ENCODE assay signal across 6 cellular contexts in the genomic region with DNA sequence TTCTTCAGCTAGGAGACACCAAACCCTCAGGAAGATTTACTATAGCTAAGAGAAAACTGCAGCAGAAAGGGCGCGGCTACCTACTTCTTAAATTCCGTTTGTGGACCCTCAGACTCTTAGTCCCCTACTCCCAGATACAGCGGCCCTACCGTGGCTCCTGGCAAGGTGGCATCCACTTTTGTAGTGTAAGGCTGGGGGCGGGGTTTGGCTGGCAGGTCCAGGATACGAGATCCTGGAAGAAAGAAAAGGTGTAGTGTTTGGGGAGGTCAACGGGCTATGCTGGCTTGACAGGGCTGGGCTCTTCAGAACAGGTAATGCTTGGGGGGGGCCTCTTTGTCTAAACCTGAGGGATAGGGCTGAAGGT. TPM values are rescaled to one million over a fixed set of nuclear protein-coding genes. Genes with fewer than 3 reads are reported as not detected.
A peak's percentile ranks its signal among the peaks of the same experiment; 100 is the strongest.
DNase-seq lines count a peak whose midpoint lies in the region; ATAC-seq and TF ChIP-seq lines count a peak whose summit lies in the region.

No MANE protein-coding gene starts in this region.

- H3K9me3 Mint-ChIP-seq in CD8-positive, alpha-beta T cell = no peaks in the 10 kb centered on the region

- CTCF ChIA-PET in CD8-positive, alpha-beta T cell (lab: Charles Lee) = interaction anchor here (0.6 to 4.1 kb wide), 12 partner anchors 8 to 304 kb away, joined by 3 to 33 read pairs (median 9); partner anchors contain the start of genes CRTC2, DENND4B, GATAD2B and JTB
- CTCF ChIA-PET in OCI-LY7 (lab: Charles Lee; ENCODE audit: unreplicated experiment) = interaction anchor here (2.0 kb wide), 1 partner anchor 22 kb away, joined by 6 read pairs; the partner anchor contains the start of gene DENND4B

- H2AFZ ChIP-seq in OCI-LY7 (ENCODE audit: low read length) = peak overlapping the region; percentile 77; the same call in 1 of the 2 replicates

- TF ChIP-seq CTCF in CD8-positive, alpha-beta T cell (IDR thresholded peaks at IDR 0.05) = no peak
- peak; percentile 7; the same call in 1 of the 2 replicates for TF ChIP-seq CTCF in OCI-LY7 (conservative IDR thresholded peaks at IDR 0.05; ENCODE audit: low read length)

- no peaks in the 10 kb centered on the region for H3K36me3 ChIP-seq in CD8-positive, alpha-beta T cell (ENCODE audit: insufficient read depth, low read length)
- H3K36me3 ChIP-seq in OCI-LY7 (ENCODE audit: insufficient read depth, low read length) (peaks cover 15% of the 10 kb centered on the region), iPS DF 6.9 (ENCODE audit: control insufficient read depth, insufficient read depth, low read length) (no peaks in the 10 kb centered on the region)

- peak overlapping the region; percentile 79 for H3K4me3 ChIP-seq in CD8-positive, alpha-beta T cell (ENCODE audit: low read depth, low read length)
- H3K4me3 ChIP-seq in OCI-LY7 (ENCODE audit: low read depth, low read length, poor library complexity, severe bottlenecking) (peak overlapping the region; percentile 78), iPS DF 6.9 (ENCODE audit: low read length) (peak overlapping the region; percentile 19; the same call in 1 of the 2 replicates)

- peak overlapping the region; percentile 66 for H3K27ac ChIP-seq in CD8-positive, alpha-beta T cell (ENCODE audit: low read depth, low read length)
- peak overlapping the region; percentile 89 for H3K27ac ChIP-seq in OCI-LY7 (ENCODE audit: low read depth, low read length, poor library complexity, severe bottlenecking)
- H3K27ac ChIP-seq in iPS DF 6.9 (ENCODE audit: low read length) = no peak overlapping the region

- POLR2A ChIA-PET in CD8-positive, alpha-beta T cell (lab: Charles Lee) = interaction anchor here (0.7 to 4.6 kb wide), 16 partner anchors 9 to 823 kb away, joined by 3 to 53 read pairs (median 6); partner anchors contain the start of genes CHTOP, CRTC2, DENND4B and GATAD2B
- POLR2A ChIA-PET in OCI-LY7 (lab: Charles Lee) = interaction anchor here (0.7 to 4.7 kb wide), 6 partner anchors 9 to 46 kb away, joined by 3 to 54 read pairs (median 12); partner anchors contain the start of genes DENND4B, GATAD2B, JTB and RPS27

- peaks cover 35% of the 10 kb centered on the region for H3K4me1 ChIP-seq in CD8-positive, alpha-beta T cell (ENCODE audit: insufficient read depth, low read length)
- H3K4me1 ChIP-seq in OCI-LY7 (ENCODE audit: insufficient read depth, low read length, poor library complexity, severe bottlenecking) (peaks cover 40% of the 10 kb centered on the region), iPS DF 6.9 (ENCODE audit: control insufficient read depth, insufficient read depth, low read length) (no peaks in the 10 kb centered on the region)

- peaks cover 45% of the 10 kb centered on the region for H3K4me1 Mint-ChIP-seq in CD8-positive, alpha-beta T cell (ENCODE audit: low read depth)

- peak overlapping the region; percentile 95 for H3K27ac Mint-ChIP-seq in CD8-positive, alpha-beta T cell

- H4K20me1 ChIP-seq in OCI-LY7 (ENCODE audit: insufficient read depth, low read length) = no peaks in the 10 kb centered on the region

- no peaks in the 10 kb centered on the region for H3K9me3 ChIP-seq in CD8-positive, alpha-beta T cell (ENCODE audit: low read length)
- H3K9me3 ChIP-seq in OCI-LY7 (ENCODE audit: low read length) = no peaks in the 10 kb centered on the region
- H3K9me3 ChIP-seq in iPS DF 6.9 (ENCODE audit: control insufficient read depth, insufficient read depth, low read length) = no peaks in the 10 kb centered on the region

- H3K27me3 Mint-ChIP-seq in CD8-positive, alpha-beta T cell (ENCODE audit: low read depth) = no peaks in the 10 kb centered on the region

- H3K4me3 Mint-ChIP-seq in CD8-positive, alpha-beta T cell = peak overlapping the region; percentile 86

- intact Hi-C loops in CD8-positive, alpha-beta T cell (cut with DNase I, micrococcal nuclease) = loop anchor here (1.0 kb wide), 4 partner anchors 9 to 45 kb away; partner anchors contain the start of genes CRTC2 (in 2 of the 2), JTB (in 2 of the 2) and RPS27 (in 2 of the 2)
- intact Hi-C loops in OCI-LY7 (cut with micrococcal nuclease; ENCODE audit: unreplicated experiment) = loop anchor here (1.0 kb wide), 2 partner anchors 9 to 45 kb away; partner anchors contain the start of gene JTB

- H3K36me3 Mint-ChIP-seq in CD8-positive, alpha-beta T cell = peaks cover 6% of the 10 kb centered on the region

- BruUV-seq in OCI-LY7 (replicated peaks; lab: Mats Ljungman, UMichigan) = TSS peak; percentile 63

- no peak for DNase-seq in CD8-positive, alpha-beta T cell
- DNase-seq in OCI-LY7 (ENCODE audit: low spot score) = no peak
- no peak for DNase-seq in iPS DF 6.9 (ENCODE audit: low read depth, low spot score)

- no CpG with 5 or more reads among the region's 8 CpGs for WGBS in iPS DF 6.9 (ENCODE audit: insufficient coverage, insufficient read length)

- peaks cover 37% of the 10 kb centered on the region for H3K79me2 ChIP-seq in OCI-LY7 (ENCODE audit: insufficient read depth, low read depth, low read length)

- H3K9me2 ChIP-seq in OCI-LY7 (ENCODE audit: insufficient read depth, low read length) = no peaks in the 10 kb centered on the region

- no peaks in the 10 kb centered on the region for H3K27me3 ChIP-seq in CD8-positive, alpha-beta T cell (ENCODE audit: insufficient read depth, low read length)
- H3K27me3 ChIP-seq in iPS DF 6.9 (ENCODE audit: control insufficient read depth, insufficient read depth, low read length) = no peaks in the 10 kb centered on the region

- peak overlapping the region; percentile 100 for H3K4me2 ChIP-seq in OCI-LY7 (ENCODE audit: low read length)

- no peak for ATAC-seq in CD8-positive, alpha-beta T cell
- ATAC-seq in HG03196 (IDR thresholded peaks at IDR 0.05; ENCODE audit: unreplicated experiment) (no peak), GM18502 (IDR thresholded peaks at IDR 0.05; ENCODE audit: poor library complexity, unreplicated experiment) (no peak), GM19395 (IDR thresholded peaks at IDR 0.05; ENCODE audit: unreplicated experiment) (no peak)

RNA-seq across cellular contexts. Expression of gene CREB3L4, which starts 0.3 kb away (rescaled TPM):
- 1 to 10 TPM; 3.0 to 3.7 TPM for total RNA-seq in CD8-positive, alpha-beta T cell
- total RNA-seq in OCI-LY7 (2014; rRNA removed; shearing (Covaris generic)) = 17.0 and 17.4 TPM in 2 replicates
- 28.2 and 32.0 TPM in 2 replicates for total RNA-seq in OCI-LY7 (2022)

RNA-seq across cellular contexts. Expression of gene SLC39A1, which starts 4.6 kb away (rescaled TPM):
- total RNA-seq in CD8-positive, alpha-beta T cell = 1 to 10 TPM; 7.2 to 7.7 TPM
- 44.2 and 45.5 TPM in 2 replicates for total RNA-seq in OCI-LY7 (2014; rRNA removed; shearing (Covaris generic))
- total RNA-seq in OCI-LY7 (2022) = 32.7 and 41.6 TPM in 2 replicates

RNA-seq across cellular contexts. Expression of gene JTB, which starts 9.5 kb away (rescaled TPM):
- 10 to 100 TPM; 90.4 to 91.1 TPM for total RNA-seq in CD8-positive, alpha-beta T cell
- total RNA-seq in OCI-LY7 (2014; rRNA removed; shearing (Covaris generic)) = 169 and 178 TPM in 2 replicates
- 107 and 124 TPM in 2 replicates for total RNA-seq in OCI-LY7 (2022)

RNA-seq across cellular contexts. Expression of gene CRTC2, which starts 9.6 kb away (rescaled TPM):
- 100 to 1,000 TPM; 169 to 201 TPM for total RNA-seq in CD8-positive, alpha-beta T cell
- 15.6 and 29.1 TPM in 2 replicates for total RNA-seq in OCI-LY7 (2014; rRNA removed; shearing (Covaris generic))
- 65.6 and 67.9 TPM in 2 replicates for total RNA-seq in OCI-LY7 (2022)

RNA-seq across cellular contexts. Expression of gene RAB13, which starts 18.2 kb away (rescaled TPM):
- 1 to 10 TPM; 1.1 to 1.2 TPM for total RNA-seq in CD8-positive, alpha-beta T cell
- 0.16 and 0.72 TPM in 2 replicates for total RNA-seq in OCI-LY7 (2014; rRNA removed; shearing (Covaris generic))
- 0.89 and 1.3 TPM in 2 replicates for total RNA-seq in OCI-LY7 (2022)

Comparison
In these comparisons a context has a peak if more than half of its experiments do, and no peak if none do; other contexts are left out.
1. H3K4me3 ChIP-seq: peak in every context shown above with its lines; median percentile 79 in CD8-positive, alpha-beta T cell; 78 in OCI-LY7; 19 in iPS DF 6.9.